ENCODE assay signal across 8 cellular contexts in the genomic region with DNA sequence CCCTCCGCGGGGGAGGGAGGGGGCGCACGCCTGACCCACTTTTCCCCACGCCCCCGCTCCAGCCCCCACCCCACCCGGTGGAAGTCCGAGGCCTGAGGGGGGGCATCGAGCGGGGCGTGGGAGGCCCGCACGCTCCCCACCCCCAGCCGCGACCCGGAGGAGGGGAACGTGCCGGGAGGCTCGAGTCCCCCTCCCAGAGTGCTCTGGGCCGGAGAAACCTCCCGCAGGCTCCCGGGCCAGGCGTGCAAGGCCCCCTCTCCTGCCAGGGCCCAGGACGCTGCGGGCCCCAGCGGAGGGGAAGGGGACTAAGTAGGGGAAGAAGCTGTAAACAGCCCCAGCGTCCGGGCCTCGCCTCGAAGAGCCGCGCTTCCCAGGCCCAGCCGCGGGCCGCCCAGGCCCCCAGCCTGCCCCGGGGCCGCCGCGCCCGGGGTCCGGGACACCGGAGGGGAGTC. TPM values are rescaled to one million over a fixed set of nuclear protein-coding genes. Genes with fewer than 3 reads are reported as not detected.
DNase-seq lines count a peak whose midpoint lies in the region; FAIRE-seq and TF ChIP-seq lines count a peak whose summit lies in the region.

No MANE protein-coding gene starts in this region.

- H3K36me3 Mint-ChIP-seq in chondrocyte (ENCODE audit: low read depth) = no peaks in the 10 kb centered on the region

- H3K27ac ChIP-seq in mesendoderm (ENCODE audit: low read depth, low read length) = peak overlapping the region; percentile 93
- peak overlapping the region; percentile 74 to 91 (median 84) for H3K27ac ChIP-seq in tibial nerve

- H3K56ac ChIP-seq in mesendoderm (ENCODE audit: low read length) = peak overlapping the region; percentile 90

- no peaks in the 10 kb centered on the region for H3K27me3 ChIP-seq in NT2/D1 (ENCODE audit: insufficient read depth, insufficient read length)
- no peaks in the 10 kb centered on the region for H3K27me3 ChIP-seq in mesendoderm (ENCODE audit: insufficient read depth, low read length, poor library complexity)
- H3K27me3 ChIP-seq in tibial nerve = no peaks in the 10 kb centered on the region

- H3K36me3 ChIP-seq in NT2/D1 (ENCODE audit: insufficient read depth, insufficient read length, low read length) (peaks cover 9% of the 10 kb centered on the region), mesendoderm (ENCODE audit: control insufficient read depth, insufficient read depth, low read length) (no peaks in the 10 kb centered on the region), tibial nerve (no peaks in the 10 kb centered on the region)

- peaks cover 15% of the 10 kb centered on the region for H3K79me2 ChIP-seq in mesendoderm (ENCODE audit: control insufficient read depth, insufficient read depth, low read length)

- peak overlapping the region; percentile 90 for H3K4ac ChIP-seq in mesendoderm (ENCODE audit: low read depth, low read length)

- peak; percentile 36 for DNase-seq in EL
- DNase-seq in H54 (ENCODE audit: insufficient read length, low spot score) = peak; percentile 25
- no peak for DNase-seq in NT2/D1 (ENCODE audit: low read depth, low spot score)
- no peak for DNase-seq in chondrocyte (ENCODE audit: low spot score)
- no peak for DNase-seq in mesendoderm
- DNase-seq in tibial nerve (ENCODE audit: low spot score in 2 of 2) = no peak
- DNase-seq in SHP77 treated with DMSO at 0.1 percent for 48 hours (lab: John Stamatoyannopoulos, UW) = no peak
- DNase-seq in NCI-H2227 (lab: John Stamatoyannopoulos, UW; ENCODE audit: unreplicated experiment) = no peak

- no peak overlapping the region for H4K8ac ChIP-seq in mesendoderm (ENCODE audit: low read depth, low read length)

- no peak overlapping the region for H2AK5ac ChIP-seq in mesendoderm (ENCODE audit: low read length)

- no peak for TF ChIP-seq CTCF in chondrocyte (IDR thresholded peaks at IDR 0.05)
- TF ChIP-seq CTCF in tibial nerve (IDR thresholded peaks at IDR 0.05) = no peak

- peak overlapping the region; percentile 86 for H3K4me3 Mint-ChIP-seq in chondrocyte (ENCODE audit: unreplicated experiment)

- H3K79me1 ChIP-seq in mesendoderm (ENCODE audit: low read length) = no peaks in the 10 kb centered on the region

- no peak overlapping the region for H2BK15ac ChIP-seq in mesendoderm (replicated peaks; ENCODE audit: low read depth)

- no peak for FAIRE-seq in H54 (lab: Jason Lieb, UNC)

- H3K4me1 ChIP-seq in NT2/D1 (ENCODE audit: insufficient read depth, insufficient read length) (peaks cover 3% of the 10 kb centered on the region), mesendoderm (ENCODE audit: control insufficient read depth, low read depth, low read length) (peaks cover 4% of the 10 kb centered on the region), tibial nerve (peaks cover 0 to 53% (median 7%) of the 10 kb centered on the region in 4 donors)

- peaks cover 47% of the 10 kb centered on the region for H3K4me1 Mint-ChIP-seq in chondrocyte (ENCODE audit: low read depth)

- H3K9me3 Mint-ChIP-seq in chondrocyte (ENCODE audit: low read depth) = no peaks in the 10 kb centered on the region

- H3K4me3 ChIP-seq in NT2/D1 (ENCODE audit: insufficient read length, low read depth) = peak overlapping the region; percentile 87
- peak overlapping the region; percentile 94 for H3K4me3 ChIP-seq in mesendoderm (ENCODE audit: low read length)
- H3K4me3 ChIP-seq in tibial nerve = peak overlapping the region; percentile 73 to 98 (median 90)

- peak overlapping the region; percentile 99 for H3K18ac ChIP-seq in mesendoderm (ENCODE audit: low read length)

- no peak overlapping the region for H3K4me2 ChIP-seq in mesendoderm (ENCODE audit: low read length)

- no peak overlapping the region for H2BK5ac ChIP-seq in mesendoderm (ENCODE audit: low read length)

- no peaks in the 10 kb centered on the region for H3K9me3 ChIP-seq in NT2/D1 (ENCODE audit: insufficient read depth, low read length)
- H3K9me3 ChIP-seq in tibial nerve = no peaks in the 10 kb centered on the region

- no peak for TF ChIP-seq EP300 in tibial nerve (IDR thresholded peaks at IDR 0.05)

- H4K5ac ChIP-seq in mesendoderm (ENCODE audit: low read length) = no peak overlapping the region

- WGBS in mesendoderm (ENCODE audit: extremely low coverage, insufficient coverage, low lambda C conversion rate) = no CpG with 5 or more reads among the region's 42 CpGs
- WGBS in tibial nerve, 2 donors = 0 to 1% methylated on average over 14 to 26 of the region's 42 CpGs

- peak overlapping the region; percentile 68 for H3K9ac ChIP-seq in NT2/D1 (ENCODE audit: insufficient read length, low read depth)
- peak overlapping the region; percentile 91 for H3K9ac ChIP-seq in mesendoderm (ENCODE audit: low read length)

- H3K27me3 Mint-ChIP-seq in chondrocyte (ENCODE audit: low read depth) = no peaks in the 10 kb centered on the region

- TF ChIP-seq POLR2A in H54 (IDR thresholded peaks at IDR 0.05; ENCODE audit: low read depth, low read length) (no peak), tibial nerve (IDR thresholded peaks at IDR 0.05) (no peak)

- H3K23ac ChIP-seq in mesendoderm (ENCODE audit: low read length) = no peak overlapping the region

- H2BK120ac ChIP-seq in mesendoderm (ENCODE audit: low read depth, low read length) = no peak overlapping the region

- peak overlapping the region; percentile 92 for H3K27ac Mint-ChIP-seq in chondrocyte (ENCODE audit: unreplicated experiment)

RNA-seq across cellular contexts. Expression of a gene that starts 0.3 kb away (rescaled TPM):
- total RNA-seq in chondrocyte (55.8 to 69.9 TPM (median 57.9 TPM) in 3 replicates), tibial nerve (10 to 100 TPM; 47.3 to 95.4 (median 61.3) TPM)
- polyA plus RNA-seq in mesendoderm (2013, experiment 1 of 2) = 16.0 TPM
- polyA plus RNA-seq in mesendoderm (2013, experiment 2 of 2) = 14.8 TPM

Comparison
In these comparisons a context has a peak if more than half of its experiments do, and no peak if none do; other contexts are left out.
1. DNase-seq: peak in EL (single experiment) and H54 (single experiment); none in NT2/D1 (single experiment), chondrocyte (single experiment), mesendoderm (single experiment), tibial nerve (0 of 2), SHP77 treated with DMSO at 0.1 percent for 48 hours (single experiment) and NCI-H2227 (single experiment).
2. Peak in every context shown above with its lines, with median percentiles within 50 percentile points of each other: H3K4me3 ChIP-seq.